Comparison of ENCODE assay signal across 23 cellular contexts in the genomic region with DNA sequence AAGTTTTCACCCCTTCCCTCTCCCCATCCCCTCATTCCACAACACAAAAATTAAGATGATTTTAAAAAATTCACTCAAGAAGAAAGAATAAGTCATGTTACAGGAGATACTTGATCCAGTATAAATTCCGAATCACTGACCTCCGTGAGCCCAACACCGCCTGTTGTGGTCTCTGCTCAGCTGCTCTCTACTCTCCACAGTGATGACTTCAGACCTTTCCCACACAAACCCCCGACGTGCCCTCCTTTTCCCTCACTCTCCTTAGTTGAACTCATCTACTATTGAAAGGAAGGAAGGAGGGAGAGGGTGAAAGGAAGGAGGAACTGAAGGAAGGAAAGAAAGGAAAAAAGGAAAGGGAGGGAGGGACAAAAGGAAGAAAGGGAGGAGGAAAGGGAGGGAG.
"Had no signal": no experiment of that assay in that cellular context is flagged by ENCODE, and none has a peak within 500 bp of the region (broad histone marks: within the 10 kb centered on the region; RNA-seq: fewer than 3 reads in every experiment).

No MANE protein-coding gene starts in this region.

- H3K27me3 ChIP-seq: brain microvascular endothelial cell, cardiac muscle cell, MG63 had no signal

- ATAC-seq: activated T-helper 17 cell treated with anti-CD3 and anti-CD28 coated beads, Interleukin-2, amount 50 U/mL, for 72 hours; T-helper 17 cell; WTC11 had no signal

- H3K27ac ChIP-seq: brain microvascular endothelial cell, cardiac muscle cell had no signal

- H3K4me3 ChIP-seq: cardiac muscle cell, MG63 had no signal

- DNase-seq: activated CD4-positive, alpha-beta T cell treated with anti-CD3 and anti-CD28 coated beads for 48 hours; activated CD4-positive, alpha-beta T cell treated with anti-CD3 and anti-CD28 coated beads, Interleukin-2, amount 50 U/mL, for 4 hours; activated CD4-positive, CD25-positive, alpha-beta regulatory T cell treated with anti-CD3 and anti-CD28 coated beads, Interleukin-2, amount 50 U/mL, for 72 hours; activated gamma-delta T cell treated with Interleukin-2 at 50 U/mL for 16 hours; activated naive CD4-positive, alpha-beta T cell treated with anti-CD3 and anti-CD28 coated beads, Interleukin-2, amount 10 ng/mL, durations not matched to agents 7 days and 5 days; activated naive CD8-positive, alpha-beta T cell treated with anti-CD3 and anti-CD28 coated beads for 36 hours; activated T-cell treated with anti-CD3 and anti-CD28 coated beads for 4 hours; brain microvascular endothelial cell; KG1; MG63; MV-4-11; NCI-H1092 treated with DMSO at 0.1 percent for 48 hours; NCI-H1436; NCI-H187; NCI-H2081; NCI-H446; NCI-H524; SHP77 treated with DMSO at 0.1 percent for 48 hours; T-helper 17 cell; T-helper 9 cell had no signal

- H3K36me3 ChIP-seq: cardiac muscle cell had no signal
